In genomic region chr20:45919951-45920794, GRCh38 we compare ENCODE assay signal across 12 cellular contexts. TPM values are rescaled to one million over a fixed set of nuclear protein-coding genes. Genes with fewer than 3 reads are reported as not detected.
DNase-seq lines count a peak whose midpoint lies in the region; ATAC-seq and TF ChIP-seq lines count a peak whose summit lies in the region.
"Had no signal": no experiment of that assay in that cellular context is flagged by ENCODE, and none has a peak within 500 bp of the region (broad histone marks: within the 10 kb centered on the region; RNA-seq: fewer than 3 reads in every experiment).

No MANE protein-coding gene starts in this region.

- no peaks in the 10 kb centered on the region for H3K9me3 Mint-ChIP-seq in type B pancreatic cell

- no peak overlapping the region for H3K4me3 Mint-ChIP-seq in type B pancreatic cell

- H3K36me3 Mint-ChIP-seq in type B pancreatic cell = no peaks in the 10 kb centered on the region

- H3K9me3 ChIP-seq in adipocyte (ENCODE audit: control insufficient read depth, low read length) = no peaks in the 10 kb centered on the region
- no peaks in the 10 kb centered on the region for H3K9me3 ChIP-seq in esophagus squamous epithelium
- no peaks in the 10 kb centered on the region for H3K9me3 ChIP-seq in thymus (ENCODE audit: control insufficient read depth)
- H3K9me3 ChIP-seq: SJSA1 had no signal

- ATAC-seq in HG03354 (IDR thresholded peaks at IDR 0.05; ENCODE audit: poor library complexity, severe bottlenecking, unreplicated experiment) = no peak

- H3K4me1 ChIP-seq in adipocyte (ENCODE audit: control insufficient read depth, insufficient read depth, low read length) = peaks cover 53% of the 10 kb centered on the region
- H3K4me1 ChIP-seq in esophagus squamous epithelium = peaks cover 12 to 72% (median 44%) of the 10 kb centered on the region in 3 donors
- H3K4me1 ChIP-seq in thymus (ENCODE audit: control insufficient read depth, insufficient read depth, low read length) = no peaks in the 10 kb centered on the region

- TF ChIP-seq POLR2A in esophagus squamous epithelium (IDR thresholded peaks at IDR 0.05) = no peak

- H3K4me3 ChIP-seq in adipocyte (ENCODE audit: low read length) = peak overlapping the region; percentile 53
- no peak overlapping the region for H3K4me3 ChIP-seq in esophagus squamous epithelium
- H3K4me3 ChIP-seq in thymus (ENCODE audit: low read length) = no peak overlapping the region
- H3K4me3 ChIP-seq: SJSA1 had no signal

- H3K36me3 ChIP-seq in adipocyte (ENCODE audit: control insufficient read depth, insufficient read depth, low read length, severe bottlenecking) (no peaks in the 10 kb centered on the region), esophagus squamous epithelium (no peaks in the 10 kb centered on the region), thymus (ENCODE audit: control insufficient read depth, insufficient read depth) (no peaks in the 10 kb centered on the region)
- H3K36me3 ChIP-seq: SJSA1 had no signal

- intact Hi-C loops in esophagus squamous epithelium (cut with DNase I) = no loop called here

- H3K27me3 Mint-ChIP-seq in type B pancreatic cell = peaks cover 13% of the 10 kb centered on the region

- WGBS in esophagus squamous epithelium, 2 donors = 51 to 55% methylated on average over 9 of the region's 11 CpGs
- WGBS in thymus = 87% methylated on average over 11 of the region's 11 CpGs

- peak overlapping the region; percentile 25 to 86 (median 62) for H3K27ac ChIP-seq in esophagus squamous epithelium
- peak overlapping the region; percentile 64 for H3K27ac ChIP-seq in thymus (ENCODE audit: low read depth)
- H3K27ac ChIP-seq: SJSA1 had no signal

- peaks cover 17% of the 10 kb centered on the region for H3K4me1 Mint-ChIP-seq in type B pancreatic cell (ENCODE audit: unreplicated experiment)

- H3K27ac Mint-ChIP-seq in type B pancreatic cell = no peak overlapping the region

- TF ChIP-seq CTCF in esophagus squamous epithelium (IDR thresholded peaks at IDR 0.05) (no peak), type B pancreatic cell (conservative IDR thresholded peaks at IDR 0.05) (no peak)

- no peaks in the 10 kb centered on the region for H3K27me3 ChIP-seq in adipocyte (replicated peaks; ENCODE audit: control insufficient read depth, insufficient read depth, low read length)
- H3K27me3 ChIP-seq in esophagus squamous epithelium = no peaks in the 10 kb centered on the region
- no peaks in the 10 kb centered on the region for H3K27me3 ChIP-seq in thymus (ENCODE audit: control insufficient read depth, insufficient read depth)
- H3K27me3 ChIP-seq: SJSA1 had no signal

- peak overlapping the region; percentile 83 for H3K9ac ChIP-seq in adipocyte (ENCODE audit: low read length)

- no peak for DNase-seq in adipocyte (ENCODE audit: low read depth)
- DNase-seq in esophagus squamous epithelium (lab: John Stamatoyannopoulos, UW) = no peak
- peak; percentile 37 for DNase-seq in mucosa of gallbladder (ENCODE audit: low spot score)
- no peak for DNase-seq in type B pancreatic cell (ENCODE audit: extremely low spot score, unreplicated experiment)
- no peak for DNase-seq in activated CD4-positive, alpha-beta T cell treated with anti-CD3 and anti-CD28 coated beads, Interleukin-2, amount 50 U/mL, for 1 hour
- DNase-seq: activated CD4-positive, alpha-beta T cell treated with anti-CD3 and anti-CD28 coated beads, Interleukin-2, amount 50 U/mL, for 4 hours; activated naive CD4-positive, alpha-beta T cell treated with Interleukin-2 at 50 U/mL for 16 hours; DMS 273 treated with DMSO at 0.1 percent for 48 hours; NCI-H446 had no signal

RNA-seq across cellular contexts. Expression of gene PLTP, which starts 8.2 kb away (rescaled TPM):
- total RNA-seq in esophagus squamous epithelium (100 to 1,000 TPM in 2 of 4 donors, 10 to 100 TPM in 1, 1 to 10 TPM in 1; 5.9 to 248 (median 92.6) TPM), mucosa of gallbladder (111 TPM), type B pancreatic cell (ENCODE audit: low replicate concordance) (40.7 and 96.5 TPM in 2 replicates)
- 182 TPM for polyA plus RNA-seq in thymus

RNA-seq across cellular contexts. Expression of gene PCIF1, which starts 14.3 kb away (rescaled TPM):
- 10 to 100 TPM; 10.4 to 36.8 (median 16.4) TPM for total RNA-seq in esophagus squamous epithelium
- 29.3 TPM for total RNA-seq in mucosa of gallbladder
- polyA plus RNA-seq in thymus = 37.4 TPM
- 35.0 and 37.6 TPM in 2 replicates for total RNA-seq in type B pancreatic cell (ENCODE audit: low replicate concordance)

RNA-seq across cellular contexts. Expression of gene CTSA, which starts 29.0 kb away (rescaled TPM):
- total RNA-seq in esophagus squamous epithelium = 10 to 100 TPM; 44.5 to 74.8 (median 56.8) TPM
- total RNA-seq in mucosa of gallbladder = 153 TPM
- 56.0 TPM for polyA plus RNA-seq in thymus
- 142 and 174 TPM in 2 replicates for total RNA-seq in type B pancreatic cell (ENCODE audit: low replicate concordance)

RNA-seq across cellular contexts. Expression of gene NEURL2, which starts 29.2 kb away (rescaled TPM):
- total RNA-seq in esophagus squamous epithelium = 1 to 10 TPM; 4.1 to 6.5 (median 5.5) TPM
- 5.9 TPM for total RNA-seq in mucosa of gallbladder
- 51.4 TPM for polyA plus RNA-seq in thymus
- 6.4 TPM in 2 replicates for total RNA-seq in type B pancreatic cell (ENCODE audit: low replicate concordance)

RNA-seq across cellular contexts. Expression of gene SPATA25, which starts 32.8 kb away (rescaled TPM):
- total RNA-seq in esophagus squamous epithelium (1 to 10 TPM in 2 of 4 donors, not detected in 2; 1.1 to 1.3 TPM), mucosa of gallbladder (2.8 TPM), type B pancreatic cell (ENCODE audit: low replicate concordance) (2.6 and 4.2 TPM in 2 replicates)
- 5.1 TPM for polyA plus RNA-seq in thymus
